In genomic region chr15:67828969-67829646, GRCh38 we compare ENCODE assay signal across 18 cellular contexts. TPM values are rescaled to one million over a fixed set of nuclear protein-coding genes. Genes with fewer than 3 reads are reported as not detected.
DNase-seq lines count a peak whose midpoint lies in the region; ATAC-seq, FAIRE-seq and TF ChIP-seq lines count a peak whose summit lies in the region.
"Had no signal": no experiment of that assay in that cellular context is flagged by ENCODE, and none has a peak within 500 bp of the region (broad histone marks: within the 10 kb centered on the region; RNA-seq: fewer than 3 reads in every experiment).

No MANE protein-coding gene starts in this region.

- H2AFZ ChIP-seq in endothelial cell of umbilical vein (ENCODE audit: low read depth, low read length) = no peak overlapping the region

- dilution Hi-C loops in endothelial cell of umbilical vein (cut with MboI; ENCODE audit: extremely low pct_ligation_motif_present, low sequenced_read_pairs) = no loop called here

- H3K4me1 ChIP-seq in endothelial cell of umbilical vein (ENCODE audit: control insufficient read depth, extremely low read depth, insufficient read depth, low read length) = peaks cover 17% of the 10 kb centered on the region
- peaks cover 53 to 84% (median 75%) of the 10 kb centered on the region in 4 donors for H3K4me1 ChIP-seq in stomach

- no peak overlapping the region for H3K4me3 Mint-ChIP-seq in T-helper 1 cell treated with Interleukin-12 subunit alpha and Interleukin-12 subunit beta and Interleukin-4 antibody, amounts not matched to agents 30 μg/mL and 1 μg/mL, for 36 hours
- H3K4me3 Mint-ChIP-seq in T-helper 17 cell = peak overlapping the region; percentile 73

- intact Hi-C loops in endothelial cell of umbilical vein (cut with micrococcal nuclease) = no loop called here
- intact Hi-C loops in posterior vena cava (cut with DNase I) = no loop called here
- intact Hi-C loops in stomach (cut with DNase I; ENCODE audit: low total_unique reads) = no loop called here

- peak overlapping the region; percentile 36 for H3K27ac Mint-ChIP-seq in T-helper 1 cell treated with Interleukin-12 subunit alpha and Interleukin-12 subunit beta and Interleukin-4 antibody, amounts not matched to agents 30 μg/mL and 1 μg/mL, for 36 hours
- no peak overlapping the region for H3K27ac Mint-ChIP-seq in T-helper 17 cell

- TF ChIP-seq EP300 in stomach (IDR thresholded peaks at IDR 0.05) = no peak

- no peak for TF ChIP-seq POLR2A in endothelial cell of umbilical vein (IDR thresholded peaks at IDR 0.05; ENCODE audit: low read depth, low read length)
- no peak for TF ChIP-seq POLR2A in stomach (IDR thresholded peaks at IDR 0.05)

- no TSS peak for BruUV-seq in endothelial cell of umbilical vein (replicated peaks; lab: Mats Ljungman, UMichigan)

- H3K27ac ChIP-seq in endothelial cell of umbilical vein (ENCODE audit: insufficient read depth, low read depth, low read length) (no peak overlapping the region), stomach (no peak overlapping the region)

- H3K79me2 ChIP-seq in endothelial cell of umbilical vein (ENCODE audit: control insufficient read depth, insufficient read depth, low read length) = no peaks in the 10 kb centered on the region

- no peaks in the 10 kb centered on the region for H3K36me3 Mint-ChIP-seq in T-helper 1 cell treated with Interleukin-12 subunit alpha and Interleukin-12 subunit beta and Interleukin-4 antibody, amounts not matched to agents 30 μg/mL and 1 μg/mL, for 36 hours (ENCODE audit: low read depth)
- H3K36me3 Mint-ChIP-seq in T-helper 17 cell (ENCODE audit: low read depth) = peaks cover 6% of the 10 kb centered on the region

- CTCF ChIA-PET in endothelial cell of umbilical vein (lab: Charles Lee) = no interaction called here

- H3K9me1 ChIP-seq in endothelial cell of umbilical vein (replicated peaks; ENCODE audit: control insufficient read depth, extremely low read depth, insufficient read depth, low read length) = no peaks in the 10 kb centered on the region

- H3K27me3 ChIP-seq in endothelial cell of umbilical vein (ENCODE audit: control insufficient read depth in 2 of 2, insufficient read depth in 2 of 2, low read length in 2 of 2) (peaks cover 82 to 96% of the 10 kb centered on the region in 2 experiments), stomach (peaks cover 90 to 100% (median 99%) of the 10 kb centered on the region in 3 donors)

- H3K9me3 ChIP-seq in T-helper 17 cell (ENCODE audit: control insufficient read depth, low read length, poor library complexity, severe bottlenecking) (no peaks in the 10 kb centered on the region), endothelial cell of umbilical vein (replicated peaks; ENCODE audit: control insufficient read depth, insufficient read depth, low read length) (no peaks in the 10 kb centered on the region), stomach (peaks cover 0 to 11% (median 0%) of the 10 kb centered on the region in 4 donors)

- peaks cover 80% of the 10 kb centered on the region for H3K27me3 Mint-ChIP-seq in T-helper 1 cell treated with Interleukin-12 subunit alpha and Interleukin-12 subunit beta and Interleukin-4 antibody, amounts not matched to agents 30 μg/mL and 1 μg/mL, for 36 hours (ENCODE audit: low read depth)
- H3K27me3 Mint-ChIP-seq in T-helper 17 cell = peaks cover 71% of the 10 kb centered on the region

- no peak overlapping the region for H3K4me2 ChIP-seq in endothelial cell of umbilical vein (ENCODE audit: insufficient read depth, low read length)

- H4K20me1 ChIP-seq in endothelial cell of umbilical vein (replicated peaks; ENCODE audit: control insufficient read depth, extremely low read depth, insufficient read depth, low read length) = no peaks in the 10 kb centered on the region

- POLR2A ChIA-PET in endothelial cell of umbilical vein (lab: Charles Lee) = no interaction called here

- peaks cover 22% of the 10 kb centered on the region for H3K4me1 Mint-ChIP-seq in T-helper 1 cell treated with Interleukin-12 subunit alpha and Interleukin-12 subunit beta and Interleukin-4 antibody, amounts not matched to agents 30 μg/mL and 1 μg/mL, for 36 hours (ENCODE audit: low read depth)
- peaks cover 42% of the 10 kb centered on the region for H3K4me1 Mint-ChIP-seq in T-helper 17 cell

- ATAC-seq in T-helper 17 cell = no peak
- ATAC-seq in HG03442 (IDR thresholded peaks at IDR 0.05; ENCODE audit: unreplicated experiment) = no peak
- ATAC-seq: left colon, SK-N-SH treated with all-trans-retinoic acid at 6 μM for 48 hours had no signal

- TF ChIP-seq CTCF in endothelial cell of umbilical vein (IDR thresholded peaks at IDR 0.05; ENCODE audit: extremely low read depth in 1 of 2, insufficient read depth in 1 of 2, low read depth in 1 of 2, low read length in 2 of 2) (no peak), stomach (IDR thresholded peaks at IDR 0.05) (no peak)

- no peaks in the 10 kb centered on the region for H3K36me3 ChIP-seq in endothelial cell of umbilical vein (ENCODE audit: control insufficient read depth in 2 of 2, extremely low read depth in 1 of 2, insufficient read depth in 2 of 2, low read length in 2 of 2)
- H3K36me3 ChIP-seq in stomach = no peaks in the 10 kb centered on the region

- 6 to 12% (median 7%) methylated on average over 32 to 54 of the region's 54 CpGs for WGBS in stomach, 5 donors

- H3K4me3 ChIP-seq in endothelial cell of umbilical vein (replicated peaks in 1 of 3; ENCODE audit: insufficient read depth in 1 of 3, low read depth in 1 of 3, low read length in 3 of 3) = no peak overlapping the region
- peak overlapping the region in 2 of 4 donors; percentile 20 to 33 for H3K4me3 ChIP-seq in stomach

- FAIRE-seq in endothelial cell of umbilical vein (lab: Jason Lieb, UNC) = no peak
- FAIRE-seq: frontal cortex had no signal

- DNase-seq in T-helper 1 cell (no peak), T-helper 17 cell (no peak), endothelial cell of umbilical vein (ENCODE audit: low read depth, low spot score) (no peak), posterior vena cava (ENCODE audit: low spot score) (peak; percentile 68), stomach (no peak)
- no peak for DNase-seq in stimulated activated naive CD4-positive, alpha-beta T cell treated with Interleukin-2 at 50 U/mL for 16 hours (lab: John Stamatoyannopoulos, UW)
- DNase-seq: activated CD4-positive, alpha-beta T cell treated with anti-CD3 and anti-CD28 coated beads for 48 hours; Calu3; left colon; stimulated activated CD4-positive, alpha-beta T cell treated with anti-CD3 and anti-CD28 coated beads, Interleukin-12 subunit alpha, Interleukin-12 subunit beta, amount 100 ng/mL, for 4 hours had no signal

- H3K9ac ChIP-seq in endothelial cell of umbilical vein (replicated peaks; ENCODE audit: extremely low read depth, insufficient read depth, low read length) = no peak overlapping the region

- no peaks in the 10 kb centered on the region for H3K9me3 Mint-ChIP-seq in T-helper 1 cell treated with Interleukin-12 subunit alpha and Interleukin-12 subunit beta and Interleukin-4 antibody, amounts not matched to agents 30 μg/mL and 1 μg/mL, for 36 hours

TF ChIP-seq in endothelial cell of umbilical vein, 7 proteins besides CTCF, POLR2A, EP300 and RAD21:
- TF ChIP-seq POLR2AphosphoS5 (IDR thresholded peaks at IDR 0.05; ENCODE audit: insufficient read depth, low read depth, low read length) = no peak
- TF ChIP-seq FOS (IDR thresholded peaks at IDR 0.05; ENCODE audit: borderline replicate concordance, insufficient read depth, low read length) = no peak
- TF ChIP-seq MAX (IDR thresholded peaks at IDR 0.05; ENCODE audit: insufficient read depth, insufficient read length) = no peak
- TF ChIP-seq JUN (IDR thresholded peaks at IDR 0.05; ENCODE audit: borderline replicate concordance, insufficient read depth, insufficient read length, low read depth) = no peak
- no peak for TF ChIP-seq GATA2 (IDR thresholded peaks at IDR 0.05; ENCODE audit: insufficient read depth, insufficient read length, low read depth, low read length)
- TF ChIP-seq MYC (IDR thresholded peaks at IDR 0.05; ENCODE audit: low read depth, low read length) = no peak
- peak; percentile 84 for TF ChIP-seq EZH2 (IDR thresholded peaks at IDR 0.05; ENCODE audit: borderline replicate concordance, low read depth, low read length, severe bottlenecking)

RNA-seq across cellular contexts. Expression of gene SKOR1, which starts 3.8 kb away (rescaled TPM):
- total RNA-seq in T-helper 17 cell (1 to 10 TPM; 2.2 to 2.7 TPM), endothelial cell of umbilical vein (0.09 and 0.15 TPM in 2 replicates), posterior vena cava (under 1 TPM; 0.51 to 0.76 TPM), stomach (1 to 10 TPM in 2 of 5 donors, under 1 TPM in 2, not detected in 1; 0.14 to 5.8 (median 2.9) TPM)
- polyA plus RNA-seq in endothelial cell of umbilical vein (0.05 and 0.06 TPM in 2 replicates), stomach (under 1 TPM in 2 of 3 donors, not detected in 1; 0.20 to 0.46 TPM)
- 0.03 and 0.06 TPM in 2 replicates for polyA plus RNA-seq in endothelial cell of umbilical vein (2011; cell fraction: cytosol; rRNA removed)
- 0.17 and 0.25 TPM in 2 replicates for polyA plus RNA-seq in endothelial cell of umbilical vein (2011; cell fraction: nucleus; rRNA removed)
- polyA plus RNA-seq in endothelial cell of umbilical vein (2012) = 0.07 TPM in 1 of 2 replicates, not detected in the other
- polyA minus RNA-seq in endothelial cell of umbilical vein = 0.13 and 0.15 TPM in 2 replicates
- polyA minus RNA-seq in endothelial cell of umbilical vein (2011; cell fraction: cytosol; rRNA and poly(A)+ RNA removed) = 0.41 TPM
- polyA minus RNA-seq in endothelial cell of umbilical vein (2011; cell fraction: nucleus; rRNA and poly(A)+ RNA removed) = 0.19 and 0.58 TPM in 2 replicates
- total RNA-seq: A172 had no signal

RNA-seq across cellular contexts. Expression of gene RNU6-1, which starts 10.7 kb away (rescaled TPM):
- total RNA-seq in T-helper 17 cell = not detected
- total RNA-seq in endothelial cell of umbilical vein = not detected in 2 replicates
- polyA plus RNA-seq in endothelial cell of umbilical vein = not detected in 2 replicates
- not detected in 2 replicates for polyA plus RNA-seq in endothelial cell of umbilical vein (2011; cell fraction: cytosol; rRNA removed)
- not detected in 2 replicates for polyA plus RNA-seq in endothelial cell of umbilical vein (2011; cell fraction: nucleus; rRNA removed)
- not detected in 2 replicates for polyA plus RNA-seq in endothelial cell of umbilical vein (2012)
- polyA minus RNA-seq in endothelial cell of umbilical vein = not detected in 2 replicates
- 1,914 TPM for polyA minus RNA-seq in endothelial cell of umbilical vein (2011; cell fraction: cytosol; rRNA and poly(A)+ RNA removed)
- not detected in 2 replicates for polyA minus RNA-seq in endothelial cell of umbilical vein (2011; cell fraction: nucleus; rRNA and poly(A)+ RNA removed)
- total RNA-seq in posterior vena cava = not detected
- total RNA-seq in stomach = not detected
- not detected for polyA plus RNA-seq in stomach
- total RNA-seq: A172, Calu3, dermis microvascular lymphatic vessel endothelial cell, frontal cortex, left colon, LHCN-M2, urinary bladder had no signal
- polyA plus RNA-seq: urinary bladder had no signal
